Comparison of ENCODE assay signal across 8 cellular contexts in genomic region chr3:14126017-14126902, GRCh38. TPM values are rescaled to one million over a fixed set of nuclear protein-coding genes. Genes with fewer than 3 reads are reported as not detected.
DNase-seq lines count a peak whose midpoint lies in the region; ATAC-seq, FAIRE-seq and TF ChIP-seq lines count a peak whose summit lies in the region.

No MANE protein-coding gene starts in this region.

- H3K4me3 ChIP-seq in keratinocyte (ENCODE audit: control insufficient read depth in 2 of 3, extremely low read depth in 1 of 3, insufficient read depth in 2 of 3, low read depth in 1 of 3, low read length in 3 of 3): peak overlapping the region; percentile 83 to 89 (median 86)

- no peaks in the 10 kb centered on the region for H3K27me3 Mint-ChIP-seq in activated CD4-positive, alpha-beta T cell treated with anti-CD3 and anti-CD28 coated beads for 36 hours
- no peaks in the 10 kb centered on the region for H3K27me3 Mint-ChIP-seq in activated naive CD8-positive, alpha-beta T cell treated with anti-CD3 and anti-CD28 coated beads, Interleukin-2, amount 10 ng/mL, durations not matched to agents 7 days and 5 days

- H3K27ac Mint-ChIP-seq in activated CD4-positive, alpha-beta T cell treated with anti-CD3 and anti-CD28 coated beads for 36 hours: peak overlapping the region; percentile 90
- peak overlapping the region; percentile 92 for H3K27ac Mint-ChIP-seq in activated naive CD8-positive, alpha-beta T cell treated with anti-CD3 and anti-CD28 coated beads, Interleukin-2, amount 10 ng/mL, durations not matched to agents 7 days and 5 days

- H3K9me1 ChIP-seq in keratinocyte (ENCODE audit: control insufficient read depth, extremely low read depth, insufficient read depth, low read length): no peaks in the 10 kb centered on the region

- H3K9me3 Mint-ChIP-seq in activated CD4-positive, alpha-beta T cell treated with anti-CD3 and anti-CD28 coated beads for 36 hours (ENCODE audit: low read depth): peaks cover 3% of the 10 kb centered on the region
- H3K9me3 Mint-ChIP-seq in activated naive CD8-positive, alpha-beta T cell treated with anti-CD3 and anti-CD28 coated beads, Interleukin-2, amount 10 ng/mL, durations not matched to agents 7 days and 5 days: no peaks in the 10 kb centered on the region

- no peak for FAIRE-seq in keratinocyte (lab: Jason Lieb, UNC)

- no peak for DNase-seq in activated CD4-positive, alpha-beta T cell treated with anti-CD3 and anti-CD28 coated beads for 36 hours
- no peak for DNase-seq in activated CD4-positive, alpha-beta T cell treated with anti-CD3 and anti-CD28 coated beads, Interleukin-2, amount 50 U/mL, for 4 hours
- no peak for DNase-seq in activated naive CD8-positive, alpha-beta T cell treated with anti-CD3 and anti-CD28 coated beads, Interleukin-2, amount 10 ng/mL, durations not matched to agents 7 days and 5 days
- DNase-seq in keratinocyte (ENCODE audit: low read depth, low spot score): no peak
- DNase-seq in substantia nigra (lab: John Stamatoyannopoulos, UW): no peak
- no peak for DNase-seq in NCI-H146 (lab: John Stamatoyannopoulos, UW)
- no peak for DNase-seq in COR-L47 (lab: John Stamatoyannopoulos, UW)

- peak overlapping the region; percentile 96 for H3K9ac ChIP-seq in keratinocyte (ENCODE audit: control insufficient read depth, extremely low read depth, insufficient read depth, low read length)

- peak overlapping the region; percentile 96 for H3K4me3 Mint-ChIP-seq in activated CD4-positive, alpha-beta T cell treated with anti-CD3 and anti-CD28 coated beads for 36 hours
- H3K4me3 Mint-ChIP-seq in activated naive CD8-positive, alpha-beta T cell treated with anti-CD3 and anti-CD28 coated beads, Interleukin-2, amount 10 ng/mL, durations not matched to agents 7 days and 5 days: peak overlapping the region; percentile 95

- peaks cover 25% of the 10 kb centered on the region for H4K20me1 ChIP-seq in keratinocyte (ENCODE audit: control insufficient read depth, extremely low read depth, insufficient read depth, low read length)

- peak overlapping the region; percentile 98 for H3K4me2 ChIP-seq in keratinocyte (ENCODE audit: control insufficient read depth, extremely low read depth, insufficient read depth, low read depth, low read length)

- peaks cover 58% of the 10 kb centered on the region for H3K36me3 Mint-ChIP-seq in activated CD4-positive, alpha-beta T cell treated with anti-CD3 and anti-CD28 coated beads for 36 hours (ENCODE audit: low read depth)
- peaks cover 26% of the 10 kb centered on the region for H3K36me3 Mint-ChIP-seq in activated naive CD8-positive, alpha-beta T cell treated with anti-CD3 and anti-CD28 coated beads, Interleukin-2, amount 10 ng/mL, durations not matched to agents 7 days and 5 days

- H3K4me1 Mint-ChIP-seq in activated CD4-positive, alpha-beta T cell treated with anti-CD3 and anti-CD28 coated beads for 36 hours: peaks cover 56% of the 10 kb centered on the region
- peaks cover 45% of the 10 kb centered on the region for H3K4me1 Mint-ChIP-seq in activated naive CD8-positive, alpha-beta T cell treated with anti-CD3 and anti-CD28 coated beads, Interleukin-2, amount 10 ng/mL, durations not matched to agents 7 days and 5 days

- H3K27me3 ChIP-seq in keratinocyte (ENCODE audit: control insufficient read depth, extremely low read depth, insufficient read depth, low read length): no peaks in the 10 kb centered on the region

- no peaks in the 10 kb centered on the region for H3K9me3 ChIP-seq in keratinocyte (ENCODE audit: control insufficient read depth, low read depth, low read length)

- H3K27ac ChIP-seq in keratinocyte (ENCODE audit: control insufficient read depth, insufficient read depth, low read length) (peak overlapping the region; percentile 94), substantia nigra (ENCODE audit: low read depth, low read length, poor library complexity, severe bottlenecking) (peak overlapping the region; percentile 89)

- no peak for ATAC-seq in activated CD4-positive, alpha-beta T cell treated with anti-CD3 and anti-CD28 coated beads for 36 hours
- no peak for ATAC-seq in activated naive CD8-positive, alpha-beta T cell treated with anti-CD3 and anti-CD28 coated beads, Interleukin-2, amount 10 ng/mL, durations not matched to agents 7 days and 5 days (ENCODE audit: low read depth)
- ATAC-seq in HG02970 (IDR thresholded peaks at IDR 0.05; ENCODE audit: low FRiP score, unreplicated experiment): no peak

- H3K4me1 ChIP-seq in keratinocyte (ENCODE audit: control insufficient read depth, extremely low read depth, insufficient read depth, low read length): peaks cover 32% of the 10 kb centered on the region

- CTCF ChIA-PET in activated CD4-positive, alpha-beta T cell treated with anti-CD3 and anti-CD28 coated beads for 36 hours (lab: Charles Lee): interaction anchor here (1.3 to 2.0 kb wide), 3 partner anchors 17 to 230 kb away, joined by 5 to 9 read pairs (median 6); partner anchors contain the start of gene LSM3

- intact Hi-C loops in activated CD4-positive, alpha-beta T cell treated with anti-CD3 and anti-CD28 coated beads for 36 hours (cut with DNase I, micrococcal nuclease): loop anchor here in 1 of 2 experiments (5.0 to 10.0 kb wide), 2 partner anchors 644 to 701 kb away; partner anchors contain the start of genes HDAC11 and NUP210

- dilution Hi-C loops in keratinocyte (cut with MboI; ENCODE audit: extremely low pct_ligation_motif_present, low sequenced_read_pairs): no loop called here

- peaks cover 35 to 48% of the 10 kb centered on the region in 2 experiments for H3K36me3 ChIP-seq in keratinocyte (ENCODE audit: control insufficient read depth in 2 of 2, extremely low read depth in 1 of 2, insufficient read depth in 2 of 2, low read length in 2 of 2)

- POLR2A ChIA-PET in activated CD4-positive, alpha-beta T cell treated with anti-CD3 and anti-CD28 coated beads for 36 hours (lab: Charles Lee): interaction anchor here (1.8 to 3.6 kb wide), 3 partner anchors 16 to 646 kb away, joined by 4 to 34 read pairs (median 9); partner anchors contain the start of genes HDAC11, LSM3 and XPC
- POLR2A ChIA-PET in activated naive CD8-positive, alpha-beta T cell treated with anti-CD3 and anti-CD28 coated beads, Interleukin-2, amount 10 ng/mL, durations not matched to agents 7 days and 5 days (lab: Charles Lee): interaction anchor here (0.6 to 3.8 kb wide), 5 partner anchors 17 to 236 kb away, joined by 3 to 48 read pairs (median 7); partner anchors contain the start of genes LSM3 and XPC

- no peak overlapping the region for H2AFZ ChIP-seq in keratinocyte (ENCODE audit: control insufficient read depth, low read length)

- TF ChIP-seq CTCF in keratinocyte (optimal IDR thresholded peaks at IDR 0.05 in 1 of 3, IDR thresholded peaks at IDR 0.05 in 1 of 3, conservative IDR thresholded peaks at IDR 0.05 in 1 of 3; ENCODE audit: extremely low read depth in 1 of 3, insufficient read depth in 2 of 3, low read length in 3 of 3): no peak

- peaks cover 68% of the 10 kb centered on the region for H3K79me2 ChIP-seq in keratinocyte (ENCODE audit: control insufficient read depth, insufficient read depth, low read length)

RNA-seq across cellular contexts. Expression of gene TMEM43, which starts 1.4 kb away (rescaled TPM):
- total RNA-seq in activated CD4-positive, alpha-beta T cell treated with anti-CD3 and anti-CD28 coated beads for 36 hours: 10 to 100 TPM; 28.3 to 28.5 TPM
- total RNA-seq in activated naive CD8-positive, alpha-beta T cell treated with anti-CD3 and anti-CD28 coated beads, Interleukin-2, amount 10 ng/mL, durations not matched to agents 7 days and 5 days: 10 to 100 TPM; 44.4 to 47.0 TPM
- 98.8 to 117 TPM (median 111 TPM) in 3 replicates for polyA plus RNA-seq in keratinocyte
- 31.8 TPM for polyA plus RNA-seq in keratinocyte (2011; ENCODE audit: low read depth)
- 65.1 and 66.9 TPM in 2 replicates for polyA plus RNA-seq in keratinocyte (2011; cell fraction: cytosol; rRNA removed)
- polyA plus RNA-seq in keratinocyte (2011; cell fraction: nucleus; rRNA removed): 236 TPM in 2 replicates
- polyA plus RNA-seq in keratinocyte (2012; ENCODE audit: low replicate concordance): 69.7 and 81.4 TPM in 2 replicates
- 114 to 170 TPM (median 147 TPM) in 3 replicates for polyA minus RNA-seq in keratinocyte
- polyA minus RNA-seq in keratinocyte (2011; cell fraction: cytosol; rRNA and poly(A)+ RNA removed): 81.9 TPM
- 136 and 182 TPM in 2 replicates for polyA minus RNA-seq in keratinocyte (2011; cell fraction: nucleus; rRNA and poly(A)+ RNA removed)

RNA-seq across cellular contexts. Expression of gene CHCHD4, which starts 1.6 kb away (rescaled TPM):
- total RNA-seq in activated CD4-positive, alpha-beta T cell treated with anti-CD3 and anti-CD28 coated beads for 36 hours: 10 to 100 TPM; 23.3 TPM
- total RNA-seq in activated naive CD8-positive, alpha-beta T cell treated with anti-CD3 and anti-CD28 coated beads, Interleukin-2, amount 10 ng/mL, durations not matched to agents 7 days and 5 days: 10 to 100 TPM; 10.1 to 11.9 TPM
- 12.0 to 22.1 TPM (median 19.8 TPM) in 3 replicates for polyA plus RNA-seq in keratinocyte
- 7.4 TPM for polyA plus RNA-seq in keratinocyte (2011; ENCODE audit: low read depth)
- 17.1 and 21.0 TPM in 2 replicates for polyA plus RNA-seq in keratinocyte (2011; cell fraction: cytosol; rRNA removed)
- 7.7 and 7.8 TPM in 2 replicates for polyA plus RNA-seq in keratinocyte (2011; cell fraction: nucleus; rRNA removed)
- 14.2 and 15.8 TPM in 2 replicates for polyA plus RNA-seq in keratinocyte (2012; ENCODE audit: low replicate concordance)
- polyA minus RNA-seq in keratinocyte: 3.8 to 12.4 TPM (median 7.0 TPM) in 3 replicates
- 4.8 TPM for polyA minus RNA-seq in keratinocyte (2011; cell fraction: cytosol; rRNA and poly(A)+ RNA removed)
- 2.6 and 3.3 TPM in 2 replicates for polyA minus RNA-seq in keratinocyte (2011; cell fraction: nucleus; rRNA and poly(A)+ RNA removed)

RNA-seq across cellular contexts. Expression of gene XPC, which starts 52.1 kb away (rescaled TPM):
- total RNA-seq in activated CD4-positive, alpha-beta T cell treated with anti-CD3 and anti-CD28 coated beads for 36 hours: 10 to 100 TPM; 24.3 to 24.7 TPM
- 10 to 100 TPM; 53.3 to 56.8 TPM for total RNA-seq in activated naive CD8-positive, alpha-beta T cell treated with anti-CD3 and anti-CD28 coated beads, Interleukin-2, amount 10 ng/mL, durations not matched to agents 7 days and 5 days
- 19.4 to 24.9 TPM (median 22.0 TPM) in 3 replicates for polyA plus RNA-seq in keratinocyte
- 91.7 TPM for polyA plus RNA-seq in keratinocyte (2011; ENCODE audit: low read depth)
- 24.3 and 40.5 TPM in 2 replicates for polyA plus RNA-seq in keratinocyte (2011; cell fraction: cytosol; rRNA removed)
- 72.5 and 73.3 TPM in 2 replicates for polyA plus RNA-seq in keratinocyte (2011; cell fraction: nucleus; rRNA removed)
- 27.5 and 32.6 TPM in 2 replicates for polyA plus RNA-seq in keratinocyte (2012; ENCODE audit: low replicate concordance)
- polyA minus RNA-seq in keratinocyte: 23.4 to 28.6 TPM (median 24.8 TPM) in 3 replicates
- 11.9 TPM for polyA minus RNA-seq in keratinocyte (2011; cell fraction: cytosol; rRNA and poly(A)+ RNA removed)
- 32.7 and 46.7 TPM in 2 replicates for polyA minus RNA-seq in keratinocyte (2011; cell fraction: nucleus; rRNA and poly(A)+ RNA removed)

RNA-seq across cellular contexts. Expression of gene LSM3, which starts 52.4 kb away (rescaled TPM):
- total RNA-seq in activated CD4-positive, alpha-beta T cell treated with anti-CD3 and anti-CD28 coated beads for 36 hours: 10 to 100 TPM; 23.0 to 30.2 TPM
- 10 to 100 TPM; 14.3 to 14.4 TPM for total RNA-seq in activated naive CD8-positive, alpha-beta T cell treated with anti-CD3 and anti-CD28 coated beads, Interleukin-2, amount 10 ng/mL, durations not matched to agents 7 days and 5 days
- polyA plus RNA-seq in keratinocyte: 10.7 to 26.1 TPM (median 13.2 TPM) in 3 replicates
- 28.0 TPM for polyA plus RNA-seq in keratinocyte (2011; ENCODE audit: low read depth)
- 13.9 and 18.7 TPM in 2 replicates for polyA plus RNA-seq in keratinocyte (2011; cell fraction: cytosol; rRNA removed)
- polyA plus RNA-seq in keratinocyte (2011; cell fraction: nucleus; rRNA removed): 2.3 and 5.2 TPM in 2 replicates
- polyA plus RNA-seq in keratinocyte (2012; ENCODE audit: low replicate concordance): 13.6 and 21.0 TPM in 2 replicates
- 0.56 to 3.4 TPM (median 0.96 TPM) in 3 replicates for polyA minus RNA-seq in keratinocyte
- polyA minus RNA-seq in keratinocyte (2011; cell fraction: cytosol; rRNA and poly(A)+ RNA removed): 2.7 TPM
- polyA minus RNA-seq in keratinocyte (2011; cell fraction: nucleus; rRNA and poly(A)+ RNA removed): 0.32 and 0.93 TPM in 2 replicates
